Comparison of ENCODE assay signal across 22 cellular contexts in the genomic region with DNA sequence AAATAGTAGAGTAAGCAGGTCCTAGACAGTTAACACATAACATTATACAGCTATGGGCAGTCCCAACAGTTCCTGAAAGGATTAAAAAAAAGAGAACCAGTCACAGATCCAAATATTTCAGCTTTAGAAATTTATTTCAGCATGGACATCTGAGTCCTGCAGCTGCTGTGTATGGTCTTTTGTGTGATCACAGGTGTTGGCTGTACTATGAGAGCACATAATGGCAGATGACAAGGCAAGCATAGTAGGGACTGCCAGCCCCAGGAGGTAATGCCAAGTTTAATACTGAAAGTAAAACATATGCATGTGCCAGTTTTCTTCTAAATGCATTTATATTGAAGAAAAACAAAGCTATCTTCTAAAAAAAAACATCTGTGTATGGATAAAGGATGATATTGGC.
"Had no signal": no experiment of that assay in that cellular context is flagged by ENCODE, and none has a peak within 500 bp of the region (broad histone marks: within the 10 kb centered on the region; RNA-seq: fewer than 3 reads in every experiment).

No MANE protein-coding gene starts in this region.

- DNase-seq: activated CD4-positive, alpha-beta T cell treated with anti-CD3 and anti-CD28 coated beads for 36 hours; activated CD4-positive, CD25-positive, alpha-beta regulatory T cell; activated CD8-positive, alpha-beta memory T cell treated with anti-CD3 and anti-CD28 coated beads, Interleukin-2, amount 10 ng/mL, durations not matched to agents 7 days and 5 days; activated CD8-positive, alpha-beta T cell treated with anti-CD3 and anti-CD28 coated beads, Interleukin-2, amount 10 ng/mL, durations not matched to agents 7 days and 5 days; activated naive CD8-positive, alpha-beta T cell treated with anti-CD3 and anti-CD28 coated beads, Interleukin-2, amount 50 U/mL, for 24 hours; activated T-cell treated with anti-CD3 and anti-CD28 coated beads, Interleukin-2, amount 50 U/mL, for 48 hours; amygdala; dermis blood vessel endothelial cell; effector CD4-positive, alpha-beta T cell; foreskin keratinocyte; heart left ventricle; hypothalamus; immature natural killer cell; kidney; left colon; naive B cell; ovary; right lobe of liver; stimulated activated CD4-positive, alpha-beta T cell treated with anti-CD3 and anti-CD28 coated beads, Interleukin-2, amount 100 ng/mL, for 48 hours; stimulated activated naive CD8-positive, alpha-beta T cell treated with anti-CD3 and anti-CD28 coated beads, Interleukin-15, Interleukin-2, amounts not matched to agents 100 U/mL and 50 U/mL, for 24 hours; testis; transverse colon had no signal

- ATAC-seq: activated CD4-positive, alpha-beta T cell treated with anti-CD3 and anti-CD28 coated beads for 36 hours; activated CD8-positive, alpha-beta memory T cell treated with anti-CD3 and anti-CD28 coated beads, Interleukin-2, amount 10 ng/mL, durations not matched to agents 7 days and 5 days; activated CD8-positive, alpha-beta T cell treated with anti-CD3 and anti-CD28 coated beads, Interleukin-2, amount 10 ng/mL, durations not matched to agents 7 days and 5 days; activated naive CD8-positive, alpha-beta T cell treated with anti-CD3 and anti-CD28 coated beads, Interleukin-2, amount 50 U/mL, for 24 hours; foreskin keratinocyte; heart left ventricle; left colon; right lobe of liver; stimulated activated naive CD8-positive, alpha-beta T cell treated with anti-CD3 and anti-CD28 coated beads, Interleukin-15, Interleukin-2, amounts not matched to agents 100 U/mL and 50 U/mL, for 24 hours had no signal
